ENCODE assay signal across 8 cellular contexts in genomic region chr1:37682334-37682987, GRCh38. TPM values are rescaled to one million over a fixed set of nuclear protein-coding genes. Genes with fewer than 3 reads are reported as not detected.
DNase-seq lines count a peak whose midpoint lies in the region; ATAC-seq and TF ChIP-seq lines count a peak whose summit lies in the region.

No MANE protein-coding gene starts in this region.

- peaks cover 3% of the 10 kb centered on the region for H3K4me1 Mint-ChIP-seq in activated CD4-positive, alpha-beta T cell treated with anti-CD3 and anti-CD28 coated beads for 36 hours

- no peak overlapping the region for H3K4me3 Mint-ChIP-seq in activated CD4-positive, alpha-beta T cell treated with anti-CD3 and anti-CD28 coated beads for 36 hours

- H3K27me3 ChIP-seq in H7 (ENCODE audit: control insufficient read depth, insufficient read depth, low read length) (no peaks in the 10 kb centered on the region; the same call in 1 of the 2 replicates), left lung (no peaks in the 10 kb centered on the region)

- intact Hi-C loops in activated CD4-positive, alpha-beta T cell treated with anti-CD3 and anti-CD28 coated beads for 36 hours (cut with DNase I, micrococcal nuclease): loop anchor here (1.0 to 2.0 kb wide), 5 partner anchors 79 to 228 kb away; no protein-coding TSS in a partner anchor
- intact Hi-C loops in left lung (cut with DNase I): loop anchor here in 1 of 2 donors (5.0 to 10.0 kb wide), 2 partner anchors 80 to 228 kb away; no protein-coding TSS in a partner anchor

- peak; percentile 79 for TF ChIP-seq CTCF in AG09319 (IDR thresholded peaks at IDR 0.05; ENCODE audit: low read depth, low read length)
- TF ChIP-seq CTCF in left lung (IDR thresholded peaks at IDR 0.05): peak; percentile 82 to 86

- H3K27ac Mint-ChIP-seq in activated CD4-positive, alpha-beta T cell treated with anti-CD3 and anti-CD28 coated beads for 36 hours: peak overlapping the region; percentile 60

- CTCF ChIA-PET in activated CD4-positive, alpha-beta T cell treated with anti-CD3 and anti-CD28 coated beads for 36 hours (lab: Charles Lee): interaction anchor here (0.6 to 12.7 kb wide), 37 partner anchors 8 to 247 kb away, joined by 3 to 142 read pairs (median 4); partner anchors contain the start of genes CDCA8, GNL2 and MEAF6

- H3K36me3 ChIP-seq in H7 (replicated peaks; ENCODE audit: control insufficient read depth, insufficient read depth, low read length): peaks cover 25% of the 10 kb centered on the region
- H3K36me3 ChIP-seq in left lung: peaks cover 0 to 60% of the 10 kb centered on the region in 2 donors

- peak; percentile 89 for ATAC-seq in activated CD4-positive, alpha-beta T cell treated with anti-CD3 and anti-CD28 coated beads for 36 hours
- peak; percentile 93 for ATAC-seq in left lung
- ATAC-seq in GM18873 (IDR thresholded peaks at IDR 0.05; ENCODE audit: low FRiP score, unreplicated experiment): no peak

- DNase-seq in AG09319 (ENCODE audit: extremely low read depth, low read depth) (no peak), H7 (peak; percentile 75), NCI-H446 treated with DMSO at 0.1 percent for 48 hours (lab: John Stamatoyannopoulos, UW) (peak; percentile 12), cerebellum (ENCODE audit: low spot score) (peak; percentile 58), left lung (peak in 1 of 2 donors; percentile 51)
- DNase-seq in activated CD4-positive, alpha-beta T cell treated with anti-CD3 and anti-CD28 coated beads for 36 hours: peak; percentile 87
- DNase-seq in stimulated activated CD4-positive, alpha-beta T cell treated with anti-CD3 and anti-CD28 coated beads, TNF-alpha, amount 100 ng/mL, for 1 hour (ENCODE audit: low read depth in 3 of 3, low spot score in 1 of 3): peak; percentile 41 to 62 (median 53)

- H3K9me3 Mint-ChIP-seq in activated CD4-positive, alpha-beta T cell treated with anti-CD3 and anti-CD28 coated beads for 36 hours (ENCODE audit: low read depth): no peaks in the 10 kb centered on the region

- H3K9me3 ChIP-seq in left lung: no peaks in the 10 kb centered on the region

- POLR2A ChIA-PET in activated CD4-positive, alpha-beta T cell treated with anti-CD3 and anti-CD28 coated beads for 36 hours (lab: Charles Lee): interaction anchor here (1.3 kb wide), 1 partner anchor 80 kb away, joined by 5 read pairs; no protein-coding TSS in a partner anchor

- H3K27me3 Mint-ChIP-seq in activated CD4-positive, alpha-beta T cell treated with anti-CD3 and anti-CD28 coated beads for 36 hours: no peaks in the 10 kb centered on the region

- H3K4me3 ChIP-seq in H7 (ENCODE audit: insufficient read depth, low read depth, low read length): no peak overlapping the region
- no peak overlapping the region for H3K4me3 ChIP-seq in left lung

- H3K27ac ChIP-seq in left lung: no peak overlapping the region

- H3K36me3 Mint-ChIP-seq in activated CD4-positive, alpha-beta T cell treated with anti-CD3 and anti-CD28 coated beads for 36 hours (ENCODE audit: low read depth): peaks cover 36% of the 10 kb centered on the region

- H3K4me1 ChIP-seq in left lung: peaks cover 0 to 6% of the 10 kb centered on the region in 2 donors

RNA-seq across cellular contexts. Expression of gene CDCA8, which starts 9.9 kb away (rescaled TPM):
- 46.9 and 55.4 TPM in 2 replicates for total RNA-seq in H7 (2014; rRNA removed; shearing (Covaris generic))
- 10 to 100 TPM; 61.2 to 61.7 TPM for total RNA-seq in activated CD4-positive, alpha-beta T cell treated with anti-CD3 and anti-CD28 coated beads for 36 hours
- total RNA-seq in cerebellum (3.6 TPM), left lung (1 to 10 TPM; 3.4 to 5.8 TPM)

RNA-seq across cellular contexts. Expression of gene RSPO1, which starts 47.8 kb away (rescaled TPM):
- total RNA-seq in H7 (2014; rRNA removed; shearing (Covaris generic)): 0.14 TPM in 1 of 2 replicates, not detected in the other
- total RNA-seq in activated CD4-positive, alpha-beta T cell treated with anti-CD3 and anti-CD28 coated beads for 36 hours: not detected
- 1.6 TPM for total RNA-seq in cerebellum
- total RNA-seq in left lung: 1 to 10 TPM in 1 of 2 donors, under 1 TPM in 1; 0.52 to 1.2 TPM
